11 cellular contexts compared by ENCODE assay signal in the genomic region with DNA sequence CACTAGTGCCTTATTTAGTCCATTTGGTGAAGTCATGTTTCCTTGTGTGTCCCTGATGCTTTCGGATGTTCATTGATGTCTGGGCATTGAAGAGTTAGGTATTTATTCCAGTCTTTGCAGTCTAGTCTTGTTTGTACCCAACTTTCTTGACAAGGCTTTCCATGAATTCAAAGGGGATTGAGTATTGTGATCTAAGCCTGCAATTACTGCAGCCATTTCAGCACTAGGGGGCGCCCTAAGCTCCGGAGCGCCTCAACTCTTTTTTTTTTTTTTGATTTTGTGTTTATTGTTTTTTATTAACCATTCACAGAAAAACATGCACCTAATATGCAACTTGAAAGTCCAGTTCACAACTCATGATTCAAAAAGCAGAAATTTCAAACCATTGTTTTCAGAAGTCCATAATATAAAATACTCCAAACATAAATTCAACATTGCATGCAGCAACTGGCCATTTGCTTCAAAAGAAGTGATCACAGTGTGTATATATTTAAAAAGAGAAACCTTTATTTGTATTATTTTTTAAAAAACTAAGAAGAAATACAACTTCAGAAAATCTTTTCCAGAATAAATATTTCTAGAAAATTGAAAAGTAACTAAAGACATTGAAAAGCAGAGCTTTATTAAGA.
A peak's percentile ranks its signal among the peaks of the same experiment; 100 is the strongest.
DNase-seq lines count a peak whose midpoint lies in the region; ATAC-seq, FAIRE-seq and TF ChIP-seq lines count a peak whose summit lies in the region.
"Had no signal": no experiment of that assay in that cellular context is flagged by ENCODE, and none has a peak within 500 bp of the region (broad histone marks: within the 10 kb centered on the region; RNA-seq: fewer than 3 reads in every experiment).

No MANE protein-coding gene starts in this region.

- FAIRE-seq in colon (lab: Jason Lieb, UNC): peak; percentile 28

- TF ChIP-seq CTCF in LNCAP (IDR thresholded peaks at IDR 0.05): peak; percentile 56
- TF ChIP-seq CTCF in retinal pigment epithelial cell (conservative IDR thresholded peaks at IDR 0.05; ENCODE audit: low read depth, low read length): peak; percentile 31

- no peak overlapping the region for H3K4me3 ChIP-seq in retinal pigment epithelial cell (ENCODE audit: low read length)
- H3K4me3 ChIP-seq: BLaER1 treated with 17β-estradiol and CSF1 and Interleukin-3, amounts not matched to agents 10 nM and 100 nM had no signal

- no peak for ATAC-seq in HG03521 (IDR thresholded peaks at IDR 0.05; ENCODE audit: unreplicated experiment)

- DNase-seq in activated CD4-positive, alpha-beta T cell treated with anti-CD3 and anti-CD28 coated beads for 48 hours: peak; percentile 36
- no peak for DNase-seq in activated CD4-positive, alpha-beta T cell treated with anti-CD3 and anti-CD28 coated beads, Interleukin-2, amount 50 U/mL, for 4 hours
- no peak for DNase-seq in retinal pigment epithelial cell (ENCODE audit: low read depth)
- DNase-seq in T-helper 9 cell: no peak
- DNase-seq in NK-92 (lab: John Stamatoyannopoulos, UW; ENCODE audit: unreplicated experiment): no peak
- DNase-seq: islet precursor cell, retina had no signal
